In the genomic region with DNA sequence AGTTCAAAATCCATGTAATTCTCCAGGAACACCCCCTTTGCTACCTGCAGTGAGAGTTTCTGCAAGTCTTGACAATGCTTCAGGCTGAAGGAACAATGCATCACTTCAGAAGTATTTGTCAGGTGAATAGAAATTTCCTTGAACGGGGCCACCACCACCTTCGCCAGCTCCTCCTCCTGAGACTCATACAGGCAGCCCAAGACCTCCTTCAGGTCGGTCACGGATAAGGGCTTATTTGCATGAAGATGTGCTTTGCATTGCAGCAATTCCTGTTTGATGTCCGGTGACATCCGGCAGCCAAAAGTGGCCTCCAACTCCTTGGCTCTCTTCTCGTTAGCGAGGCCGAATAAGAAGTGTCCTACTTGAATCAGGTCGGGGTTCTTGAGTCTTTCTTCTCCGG, we compare ENCODE assay signal across 27 cellular contexts. TPM values are rescaled to one million over a fixed set of nuclear protein-coding genes. Genes with fewer than 3 reads are reported as not detected.
DNase-seq lines count a peak whose midpoint lies in the region; ATAC-seq, FAIRE-seq and TF ChIP-seq lines count a peak whose summit lies in the region.
"Had no signal": no experiment of that assay in that cellular context is flagged by ENCODE, and none has a peak within 500 bp of the region (broad histone marks: within the 10 kb centered on the region; RNA-seq: fewer than 3 reads in every experiment).

No MANE protein-coding gene starts in this region.

- H3K4me1 ChIP-seq in DOHH2 (ENCODE audit: control insufficient read depth, low read length), result peaks cover 37% of the 10 kb centered on the region
- H3K4me1 ChIP-seq in OCI-LY7 (ENCODE audit: insufficient read depth, low read length, poor library complexity, severe bottlenecking), result peaks cover 42% of the 10 kb centered on the region

- H3K4me1 Mint-ChIP-seq in IgD-negative memory B cell, result peaks cover 7 to 11% (median 10%) of the 10 kb centered on the region in 3 donors
- H3K4me1 Mint-ChIP-seq: T-helper 17 cell had no signal

- H3K27ac ChIP-seq in DOHH2 (ENCODE audit: low read depth, low read length) (peak overlapping the region; percentile 58), OCI-LY7 (ENCODE audit: low read depth, low read length, poor library complexity, severe bottlenecking) (peak overlapping the region; percentile 55)
- H3K27ac ChIP-seq: BLaER1 had no signal

- H3F3A ChIP-seq in DOHH2 (ENCODE audit: control insufficient read depth, insufficient read depth), result peaks cover 13% of the 10 kb centered on the region

- POLR2A ChIA-PET in OCI-LY7 (lab: Charles Lee), result no interaction called here

- no peaks in the 10 kb centered on the region for H3K36me3 Mint-ChIP-seq in IgD-negative memory B cell
- H3K36me3 Mint-ChIP-seq: CD4-positive, CD25-positive, alpha-beta regulatory T cell had no signal

- CTCF ChIA-PET in OCI-LY7 (lab: Charles Lee; ENCODE audit: unreplicated experiment), result no interaction called here

- H3K9me3 ChIP-seq in DOHH2 (ENCODE audit: control insufficient read depth, insufficient read depth, low read length) (no peaks in the 10 kb centered on the region), OCI-LY7 (ENCODE audit: low read length) (no peaks in the 10 kb centered on the region)
- H3K9me3 ChIP-seq: BLaER1, SK-N-SH had no signal

- no peak overlapping the region for H2AFZ ChIP-seq in OCI-LY7 (ENCODE audit: low read length)
- H2AFZ ChIP-seq: GM23338 had no signal

- intact Hi-C loops in OCI-LY7 (cut with micrococcal nuclease; ENCODE audit: unreplicated experiment), result no loop called here

- H3K36me3 ChIP-seq in DOHH2 (ENCODE audit: control insufficient read depth, low read length), result no peaks in the 10 kb centered on the region
- no peaks in the 10 kb centered on the region for H3K36me3 ChIP-seq in OCI-LY7 (ENCODE audit: insufficient read depth, low read length)
- H3K36me3 ChIP-seq: BLaER1 had no signal

- peak; percentile 71 for DNase-seq in OCI-LY7 (ENCODE audit: low spot score)
- peak; percentile 3 for DNase-seq in epithelial cell of esophagus (ENCODE audit: low read depth)
- DNase-seq in GM19240 (ENCODE audit: insufficient read length, low spot score), result no peak
- no peak for DNase-seq in NCI-H2227 (lab: John Stamatoyannopoulos, UW; ENCODE audit: unreplicated experiment)
- no peak for DNase-seq in RCC 7860 (ENCODE audit: low spot score)
- DNase-seq: CD4-positive, CD25-positive, alpha-beta regulatory T cell; H9; KG1; NCI-H1092; NCI-H1436; NCI-H187; NCI-H446; NCI-H526; NCI-H82; NK-92 treated with Interleukin-12 subunit alpha and Interleukin-12 subunit beta, amount 100 ng/mL, for 24 hours; SK-N-SH; T-helper 17 cell had no signal

- H4K20me1 ChIP-seq in DOHH2 (ENCODE audit: control insufficient read depth, insufficient read depth, low read depth, low read length), result no peaks in the 10 kb centered on the region
- no peaks in the 10 kb centered on the region for H4K20me1 ChIP-seq in OCI-LY7 (ENCODE audit: insufficient read depth, low read length)
- H4K20me1 ChIP-seq: BLaER1 had no signal

- TF ChIP-seq CTCF in DOHH2 (IDR thresholded peaks at IDR 0.05; ENCODE audit: low read depth, low read length, poor library complexity, severe bottlenecking), result no peak
- TF ChIP-seq CTCF in OCI-LY7 (conservative IDR thresholded peaks at IDR 0.05; ENCODE audit: low read length), result no peak
- TF ChIP-seq CTCF in epithelial cell of esophagus (IDR thresholded peaks at IDR 0.05; ENCODE audit: insufficient read depth, low read depth, low read length, missing control alignments), result no peak

- H3K4me3 ChIP-seq in DOHH2 (ENCODE audit: low read length) (peak overlapping the region; percentile 60), OCI-LY7 (ENCODE audit: low read depth, low read length, poor library complexity, severe bottlenecking) (peak overlapping the region; percentile 61), epithelial cell of esophagus (ENCODE audit: low read length) (no peak overlapping the region)
- H3K4me3 ChIP-seq: BLaER1, GM23338 had no signal

- no peak overlapping the region for H3K27ac Mint-ChIP-seq in IgD-negative memory B cell
- H3K27ac Mint-ChIP-seq: CD4-positive, CD25-positive, alpha-beta regulatory T cell; GM23338; H9; T-helper 17 cell had no signal

- H3K4me2 ChIP-seq in DOHH2 (ENCODE audit: low read length) (peak overlapping the region; percentile 72), OCI-LY7 (ENCODE audit: low read length) (peak overlapping the region; percentile 89)
- H3K4me2 ChIP-seq: GM23338, SK-N-SH had no signal

- peaks cover 0 to 3% (median 0%) of the 10 kb centered on the region in 3 donors for H3K9me3 Mint-ChIP-seq in IgD-negative memory B cell

- no peak for FAIRE-seq in RCC 7860 (lab: Jason Lieb, UNC)
- FAIRE-seq: HTR-8/SVneo had no signal

- no peaks in the 10 kb centered on the region for H3K9me2 ChIP-seq in DOHH2 (replicated peaks; ENCODE audit: control insufficient read depth, low read length)
- H3K9me2 ChIP-seq in OCI-LY7 (ENCODE audit: insufficient read depth, low read length), result no peaks in the 10 kb centered on the region
- H3K9me2 ChIP-seq: SK-N-SH had no signal

- BruUV-seq in OCI-LY7 (replicated peaks; lab: Mats Ljungman, UMichigan), result no TSS peak

- H3K4me3 Mint-ChIP-seq in IgD-negative memory B cell, result peak overlapping the region in 3 of 4 donors; percentile 44 to 82 (median 68)
- H3K4me3 Mint-ChIP-seq: CD4-positive, CD25-positive, alpha-beta regulatory T cell; GM23338; H9; T-helper 17 cell had no signal

- peaks cover 9% of the 10 kb centered on the region for H3K27me3 Mint-ChIP-seq in IgD-negative memory B cell
- H3K27me3 Mint-ChIP-seq: CD4-positive, CD25-positive, alpha-beta regulatory T cell had no signal

- no peak for ATAC-seq in HG02798 (IDR thresholded peaks at IDR 0.05; ENCODE audit: poor library complexity, unreplicated experiment)
- ATAC-seq: Panc1, T-helper 17 cell had no signal

- H3K27me3 ChIP-seq in DOHH2 (ENCODE audit: control insufficient read depth, low read length), result peaks cover 4% of the 10 kb centered on the region; the same call in 1 of the 2 replicates
- H3K27me3 ChIP-seq: BLaER1 had no signal

- H3K79me2 ChIP-seq in DOHH2 (ENCODE audit: control insufficient read depth, low read length) (no peaks in the 10 kb centered on the region), OCI-LY7 (ENCODE audit: insufficient read depth, low read depth, low read length) (no peaks in the 10 kb centered on the region)

RNA-seq across cellular contexts. Expression of a gene that starts 8.4 kb away (rescaled TPM):
- 1.4 TPM for polyA plus RNA-seq in IgD-negative memory B cell
- total RNA-seq in OCI-LY7 (2014; rRNA removed; shearing (Covaris generic)), result 0.41 and 0.69 TPM in 2 replicates
- 5.6 and 8.8 TPM in 2 replicates for total RNA-seq in OCI-LY7 (2022)
- total RNA-seq: A172; CD4-positive, CD25-positive, alpha-beta regulatory T cell; Daoy; G401; T-helper 17 cell had no signal
- polyA plus RNA-seq: CD4-positive, CD25-positive, alpha-beta regulatory T cell; SK-N-SH had no signal

RNA-seq across cellular contexts. Expression of a gene that starts 27.3 kb away (rescaled TPM):
- polyA plus RNA-seq in IgD-negative memory B cell, result 6.7 TPM
- total RNA-seq in OCI-LY7 (2014; rRNA removed; shearing (Covaris generic)), result not detected in 2 replicates
- total RNA-seq in OCI-LY7 (2022), result not detected in 2 replicates
- total RNA-seq: A172, G401 had no signal

RNA-seq across cellular contexts. Expression of a gene that starts 33.0 kb away (rescaled TPM):
- 0.63 TPM for polyA plus RNA-seq in IgD-negative memory B cell
- total RNA-seq in OCI-LY7 (2014; rRNA removed; shearing (Covaris generic)), result not detected in 2 replicates
- total RNA-seq in OCI-LY7 (2022), result not detected in 2 replicates
- total RNA-seq: A172; CD4-positive, CD25-positive, alpha-beta regulatory T cell; G401; T-helper 17 cell had no signal
- polyA plus RNA-seq: SK-N-SH had no signal

Comparison
In these comparisons a context has a peak if more than half of its experiments do, and no peak if none do; other contexts are left out.
1. DNase-seq: peak in OCI-LY7 (single experiment) and epithelial cell of esophagus (single experiment); none in GM19240 (single experiment), NCI-H2227 (single experiment) and RCC 7860 (single experiment).